In the genomic region with DNA sequence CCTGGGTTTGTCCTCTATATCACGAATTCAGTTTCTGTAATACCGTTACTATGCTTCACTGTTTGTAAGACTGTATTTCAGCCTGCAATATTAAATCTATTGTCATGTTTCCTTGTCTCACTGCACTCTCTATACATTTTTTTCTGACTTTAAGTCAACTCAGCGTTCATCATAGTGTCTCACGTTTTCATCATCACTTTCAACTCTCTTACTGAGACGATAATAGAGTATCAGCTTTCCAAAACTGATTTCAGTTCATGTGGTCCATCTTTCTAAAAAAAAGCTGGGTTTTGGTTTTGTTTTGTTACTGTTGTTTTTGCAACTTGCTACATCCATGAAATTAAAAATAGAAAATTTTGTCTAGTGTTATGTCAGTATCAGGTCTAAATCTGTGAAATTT, we compare ENCODE assay signal across 6 cellular contexts.
"Had no signal": no experiment of that assay in that cellular context is flagged by ENCODE, and none has a peak within 500 bp of the region (broad histone marks: within the 10 kb centered on the region; RNA-seq: fewer than 3 reads in every experiment).

No MANE protein-coding gene starts in this region.

- FAIRE-seq: HTR-8/SVneo, K562 had no signal

- H3K27ac Mint-ChIP-seq: IgD-negative memory B cell had no signal

- H3K4me3 Mint-ChIP-seq: IgD-negative memory B cell had no signal

- H3K27me3 Mint-ChIP-seq: IgD-negative memory B cell had no signal

- DNase-seq: IMR-90, KBM-7 had no signal

- H3K4me1 Mint-ChIP-seq: IgD-negative memory B cell had no signal

- ATAC-seq: K562 had no signal

- H3K4me3 ChIP-seq: K562 had no signal

- H3K36me3 Mint-ChIP-seq: IgD-negative memory B cell had no signal

- H3K27ac ChIP-seq: HL-60 had no signal
